In genomic region chr14:103803661-103804060, GRCh38 we compare ENCODE assay signal across 1 cellular context.
TF ChIP-seq lines count a peak whose summit lies in the region.

No MANE protein-coding gene starts in this region.

TF ChIP-seq in SK-N-SH treated with all-trans-retinoic acid at 6 μM for 48 hours, 23 proteins besides CTCF, POLR2A, EP300 and RAD21 (continued from another document):
- TF ChIP-seq OSR1 (CRISPR knock-in tag; IDR thresholded peaks at IDR 0.05) = no peak
- no peak for TF ChIP-seq ZFP3 (CRISPR knock-in tag; IDR thresholded peaks at IDR 0.05)
- no peak for TF ChIP-seq ZFP30 (CRISPR knock-in tag; IDR thresholded peaks at IDR 0.05)
- no peak for TF ChIP-seq ZNF8 (CRISPR knock-in tag; IDR thresholded peaks at IDR 0.05)
- no peak for TF ChIP-seq ESRRG (CRISPR knock-in tag; IDR thresholded peaks at IDR 0.05)
- TF ChIP-seq PATZ1 (CRISPR knock-in tag; IDR thresholded peaks at IDR 0.05; ENCODE audit: borderline replicate concordance) = no peak
- no peak for TF ChIP-seq ISL1 (CRISPR knock-in tag; IDR thresholded peaks at IDR 0.05)
- no peak for TF ChIP-seq GLIS3 (CRISPR knock-in tag; IDR thresholded peaks at IDR 0.05)
- TF ChIP-seq POU6F1 (CRISPR knock-in tag; IDR thresholded peaks at IDR 0.05; ENCODE audit: borderline replicate concordance, low read depth) = no peak
- TF ChIP-seq RARB (CRISPR knock-in tag; IDR thresholded peaks at IDR 0.05) = no peak
